In genomic region chr20:919491-919916, GRCh38 we compare ENCODE assay signal across 21 cellular contexts. TPM values are rescaled to one million over a fixed set of nuclear protein-coding genes. Genes with fewer than 3 reads are reported as not detected.
"Had no signal": no experiment of that assay in that cellular context is flagged by ENCODE, and none has a peak within 500 bp of the region (broad histone marks: within the 10 kb centered on the region; RNA-seq: fewer than 3 reads in every experiment).

No MANE protein-coding gene starts in this region.

- H3K27me3 ChIP-seq: cardiac muscle cell, foreskin keratinocyte, right atrium auricular region, transverse colon, vagina had no signal

- DNase-seq: activated CD4-positive, alpha-beta T cell treated with anti-CD3 and anti-CD28 coated beads, Interleukin-2, amount 50 U/mL, for 4 hours; activated gamma-delta T cell treated with Interleukin-2 at 50 U/mL for 16 hours; activated naive CD8-positive, alpha-beta T cell treated with anti-CD3 and anti-CD28 coated beads for 36 hours; activated T-cell treated with anti-CD3 and anti-CD28 coated beads, Interleukin-2, amount 50 U/mL, for 72 hours; amygdala; dermis blood vessel endothelial cell; effector memory CD4-positive, alpha-beta T cell; foreskin keratinocyte; nephron progenitor cell; nucleus accumbens; T1000; transverse colon had no signal

- H3K36me3 ChIP-seq: cardiac muscle cell, right atrium auricular region, transverse colon, vagina had no signal

- H3K27ac ChIP-seq: cardiac muscle cell, foreskin keratinocyte, right atrium auricular region, transverse colon, vagina had no signal

- H3K4me3 ChIP-seq: cardiac muscle cell, lung, right atrium auricular region, transverse colon, vagina had no signal

- H3K9me3 ChIP-seq: right atrium auricular region, transverse colon, vagina had no signal

- H3K4me1 ChIP-seq: foreskin keratinocyte, transverse colon, vagina had no signal

- ATAC-seq: activated T-cell treated with anti-CD3 and anti-CD28 coated beads, Interleukin-2, amount 50 U/mL, for 72 hours; foreskin keratinocyte; left lobe of liver had no signal

RNA-seq across cellular contexts. Expression of gene ANGPT4, which starts 3.4 kb away (rescaled TPM):
- total RNA-seq: activated CD8-positive, alpha-beta memory T cell treated with anti-CD3 and anti-CD28 coated beads for 36 hours; activated naive CD8-positive, alpha-beta T cell treated with anti-CD3 and anti-CD28 coated beads for 36 hours; activated T-cell treated with anti-CD3 and anti-CD28 coated beads, Interleukin-2, amount 50 U/mL, for 72 hours; dermis blood vessel endothelial cell; foreskin keratinocyte; myocyte; T-helper 1 cell treated with Interleukin-12 subunit alpha and Interleukin-12 subunit beta and Interleukin-4 antibody, amounts not matched to agents 30 ng/mL and 1 ng/mL, for 36 hours had no signal
- polyA plus RNA-seq: foreskin keratinocyte, keratinocyte had no signal
